In the genomic region with DNA sequence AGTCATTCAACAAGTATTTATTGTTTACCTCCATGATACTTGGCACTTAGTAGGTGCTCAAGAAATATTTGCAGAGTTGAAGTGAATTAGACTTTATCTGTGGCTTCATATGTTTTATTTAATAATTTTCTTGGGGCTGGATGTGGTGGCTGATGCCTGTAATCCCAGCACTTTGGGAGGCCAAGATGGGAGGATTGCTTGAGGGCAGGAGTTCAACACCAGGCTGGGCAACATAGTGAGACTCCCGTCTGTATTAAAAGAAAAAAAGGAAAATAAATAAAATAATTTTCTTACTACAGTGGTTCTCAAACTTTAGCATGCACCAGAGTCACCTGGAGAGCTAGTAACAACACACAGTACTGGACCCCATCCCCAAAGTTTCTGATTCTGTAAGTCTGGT, we compare ENCODE assay signal across 8 cellular contexts. TPM values are rescaled to one million over a fixed set of nuclear protein-coding genes. Genes with fewer than 3 reads are reported as not detected.
A peak's percentile ranks its signal among the peaks of the same experiment; 100 is the strongest.
DNase-seq lines count a peak whose midpoint lies in the region; ATAC-seq, FAIRE-seq and TF ChIP-seq lines count a peak whose summit lies in the region.

No MANE protein-coding gene starts in this region.

- no peaks in the 10 kb centered on the region for H3K27me3 ChIP-seq in cardiac muscle cell
- no peaks in the 10 kb centered on the region for H3K27me3 ChIP-seq in GM12878 (replicated peaks in 1 of 2; ENCODE audit: control insufficient read depth in 2 of 2, insufficient read depth in 2 of 2, low read length in 1 of 2)
- H3K27me3 ChIP-seq in upper lobe of left lung, result no peaks in the 10 kb centered on the region

- no peak for TF ChIP-seq EP300 in GM12878 (IDR thresholded peaks at IDR 0.05; ENCODE audit: borderline replicate concordance in 1 of 2, control insufficient read depth in 1 of 2, low read depth in 2 of 2, low read length in 2 of 2)
- TF ChIP-seq EP300 in upper lobe of left lung (IDR thresholded peaks at IDR 0.05), result no peak

- peak overlapping the region; percentile 94 for H3K27ac ChIP-seq in cardiac muscle cell
- peak overlapping the region; percentile 55 for H3K27ac ChIP-seq in GM12878 (ENCODE audit: control insufficient read depth, insufficient read depth)
- H3K27ac ChIP-seq in upper lobe of left lung, result peak overlapping the region; percentile 84 to 97 (median 86)

- BruUV-seq in GM12878 (replicated peaks; lab: Mats Ljungman, UMichigan), result no TSS peak

- 67% methylated on average over 1 of the region's 1 CpG for WGBS in GM12878 (ENCODE audit: insufficient coverage, insufficient replicate concordance, low lambda C conversion rate, missing lambda C conversion rate)
- WGBS in upper lobe of left lung, 2 donors, result 88 to 90% methylated on average over 1 of the region's 1 CpG

- DNase-seq in cardiac muscle cell (ENCODE audit: low read depth in 1 of 2, low spot score in 1 of 2), result no peak
- no peak for DNase-seq in left ventricle myocardium superior
- no peak for DNase-seq in GM12878 (ENCODE audit: low read depth, low spot score)
- no peak for DNase-seq in memory B cell (ENCODE audit: low spot score in 2 of 2)
- DNase-seq in upper lobe of left lung, result no peak
- DNase-seq in NCI-H446 treated with DMSO at 0.1 percent for 48 hours (lab: John Stamatoyannopoulos, UW), result no peak
- DNase-seq in sciatic nerve (ENCODE audit: low spot score), result no peak
- no peak for DNase-seq in NCI-H2107 (lab: John Stamatoyannopoulos, UW)

- POLR2A ChIA-PET in GM12878 (lab: Charles Lee), result no interaction called here

- in situ Hi-C loops in GM12878 (cut with MboI), result no loop called here

- FAIRE-seq in GM12878 (lab: Jason Lieb, UNC), result no peak

- H3K4me1 Mint-ChIP-seq in memory B cell, result peaks cover 7% of the 10 kb centered on the region

- no peaks in the 10 kb centered on the region for H3K27me3 Mint-ChIP-seq in memory B cell

- RAD21 ChIA-PET in GM12878 (lab: Charles Lee; ENCODE audit: unreplicated experiment), result interaction anchor here (1.1 kb wide), 1 partner anchor 82 kb away, joined by 5 read pairs; no protein-coding TSS in a partner anchor

- SMC1A ChIA-PET in GM12878 (lab: Charles Lee; ENCODE audit: uncharacterized antibody, unreplicated experiment), result interaction anchor here (1.0 kb wide), 1 partner anchor 48 kb away, joined by 3 read pairs; no protein-coding TSS in a partner anchor

- intact Hi-C loops in left ventricle myocardium superior (cut with micrococcal nuclease) (no loop called here), GM12878 (cut with micrococcal nuclease; ENCODE audit: unreplicated experiment) (loop anchor here (1.0 kb wide), 1 partner anchor 40 kb away; a partner anchor contains a TSS), sciatic nerve (cut with DNase I) (no loop called here)

- H3K79me2 ChIP-seq in GM12878 (ENCODE audit: control insufficient read depth, insufficient read depth, low read length), result no peaks in the 10 kb centered on the region; the same call in 1 of the 2 replicates

- H3K9ac ChIP-seq in GM12878 (ENCODE audit: control insufficient read depth, insufficient read depth, low read length), result peak overlapping the region; percentile 74

- no peaks in the 10 kb centered on the region for H3K9me3 ChIP-seq in cardiac muscle cell (ENCODE audit: low read depth)
- no peaks in the 10 kb centered on the region for H3K9me3 ChIP-seq in GM12878 (replicated peaks; ENCODE audit: control insufficient read depth, insufficient read depth, low read length)
- H3K9me3 ChIP-seq in upper lobe of left lung, result no peaks in the 10 kb centered on the region

- CTCF ChIA-PET in GM12878 (lab: Yijun Ruan, JAX), result interaction anchor here (1.1 to 1.9 kb wide), 2 partner anchors 37 to 40 kb away, joined by 3 to 11 read pairs; a partner anchor contains a TSS

- peak overlapping the region; percentile 89 for H3K27ac Mint-ChIP-seq in memory B cell

- no peaks in the 10 kb centered on the region for H3K9me3 Mint-ChIP-seq in memory B cell

- TF ChIP-seq POLR2A in GM12878 (IDR thresholded peaks at IDR 0.05; ENCODE audit: low read depth, low read length) (no peak), upper lobe of left lung (IDR thresholded peaks at IDR 0.05) (no peak)

- peak overlapping the region; percentile 87 for H3K4me3 Mint-ChIP-seq in memory B cell

- H3K36me3 ChIP-seq in cardiac muscle cell, result no peaks in the 10 kb centered on the region
- no peaks in the 10 kb centered on the region for H3K36me3 ChIP-seq in GM12878 (ENCODE audit: control insufficient read depth in 2 of 2, insufficient read depth in 2 of 2, low read length in 1 of 2)
- no peaks in the 10 kb centered on the region for H3K36me3 ChIP-seq in upper lobe of left lung

- H3K4me3 ChIP-seq in cardiac muscle cell, result peak overlapping the region; percentile 69
- peak overlapping the region; percentile 86 for H3K4me3 ChIP-seq in GM12878
- peak overlapping the region in 3 of 4 donors; percentile 72 to 98 (median 93) for H3K4me3 ChIP-seq in upper lobe of left lung

- no peak for ATAC-seq in left ventricle myocardium superior
- ATAC-seq in GM12878, result no peak
- ATAC-seq in memory B cell (ENCODE audit: low read depth), result no peak
- ATAC-seq in upper lobe of left lung (ENCODE audit: low FRiP score in 2 of 2), result no peak
- ATAC-seq in sciatic nerve, result no peak

- H4K20me1 ChIP-seq in GM12878 (ENCODE audit: control insufficient read depth, insufficient read depth), result no peaks in the 10 kb centered on the region

- H3K4me1 ChIP-seq in cardiac muscle cell (ENCODE audit: low read depth), result no peaks in the 10 kb centered on the region
- H3K4me1 ChIP-seq in GM12878 (ENCODE audit: control insufficient read depth, insufficient read depth, low read length), result peaks cover 1% of the 10 kb centered on the region; the same call in 1 of the 2 replicates
- H3K4me1 ChIP-seq in upper lobe of left lung, result peaks cover 0 to 13% (median 4%) of the 10 kb centered on the region in 4 donors

- peak overlapping the region; percentile 95 for H3K4me2 ChIP-seq in GM12878 (ENCODE audit: control insufficient read depth, insufficient read depth)

- TF ChIP-seq CTCF in cardiac muscle cell (IDR thresholded peaks at IDR 0.05; ENCODE audit: low read depth, low read length) (no peak), GM12878 (IDR thresholded peaks at IDR 0.05 in 2 of 3, conservative IDR thresholded peaks at IDR 0.05 in 1 of 3; ENCODE audit: control insufficient read depth in 2 of 3, extremely low read depth in 1 of 3, insufficient read depth in 1 of 3, low read depth in 3 of 3, low read length in 3 of 3) (no peak), upper lobe of left lung (IDR thresholded peaks at IDR 0.05) (no peak)

- H3K36me3 Mint-ChIP-seq in memory B cell, result no peaks in the 10 kb centered on the region

- peak overlapping the region; percentile 87 for H2AFZ ChIP-seq in GM12878 (ENCODE audit: control insufficient read depth, low read depth, low read length)

- no peak for TF ChIP-seq RAD21 in GM12878 (IDR thresholded peaks at IDR 0.05; ENCODE audit: insufficient read depth, low read depth, low read length)

TF ChIP-seq in GM12878, 131 proteins besides CTCF, POLR2A, EP300 and RAD21 (continues in another document):
- TF ChIP-seq CREB1 (IDR thresholded peaks at IDR 0.05; ENCODE audit: low read depth) (no peak), RAD51 (IDR thresholded peaks at IDR 0.05) (no peak), CEBPB (IDR thresholded peaks at IDR 0.05; ENCODE audit: borderline replicate concordance in 1 of 2, low read depth in 2 of 2, low read length in 2 of 2) (no peak)

RNA-seq across cellular contexts. Expression of a gene that starts 0.9 kb away (rescaled TPM):
- total RNA-seq in cardiac muscle cell (12.2 and 15.4 TPM in 2 replicates), left ventricle myocardium superior (11.0 TPM), GM12878 (2014; rRNA removed) (3.3 and 4.8 TPM in 2 replicates), GM12878 (2014; rRNA removed; fragmentation: Illumina TruSeq; extraction: Trizol) (3.5 and 3.6 TPM in 2 replicates), GM12878 (2021) (6.2 and 6.9 TPM in 2 replicates), upper lobe of left lung (10 to 100 TPM in 3 of 6 donors, 1 to 10 TPM in 3; 5.6 to 40.3 (median 9.2) TPM), sciatic nerve (8.2 TPM)
- polyA plus RNA-seq in cardiac muscle cell (20.3 and 20.6 TPM in 2 replicates), GM12878 (2011; rRNA removed) (2.1 and 3.3 TPM in 2 replicates), GM12878 (2014; fragmentation: Illumina TruSeq; extraction: Trizol) (4.7 and 5.3 TPM in 2 replicates), GM12878 (2014; fragmentation: Nextera tagmentation; extraction: Ambion mirVana) (1 to 10 TPM; 3.5 to 3.6 TPM), GM12878 (2014; rRNA removed) (6.4 and 7.6 TPM in 2 replicates), GM12878 (2016; fragmentation: Nextera tagmentation; extraction: Ambion mirVana) (1 to 10 TPM; 7.6 to 8.5 TPM)
- total RNA-seq in GM12878 (2013; cell fraction: nucleolus; rRNA removed), result 9.8 and 10.6 TPM in 2 replicates
- 2.6 TPM for polyA plus RNA-seq in GM12878 (2011; ENCODE audit: low read depth)
- polyA plus RNA-seq in GM12878 (2011; cell fraction: cytosol; rRNA removed), result 4.7 and 6.8 TPM in 2 replicates
- polyA plus RNA-seq in GM12878 (2011; cell fraction: nucleus; rRNA removed), result 11.2 and 13.3 TPM in 2 replicates
- polyA plus RNA-seq in GM12878 (2012), result 2.9 and 3.5 TPM in 2 replicates
- polyA minus RNA-seq in GM12878 (2011; rRNA and poly(A)+ RNA removed), result 3.4 and 5.7 TPM in 2 replicates
- polyA minus RNA-seq in GM12878 (2011; cell fraction: cytosol; rRNA and poly(A)+ RNA removed), result 0.73 and 0.94 TPM in 2 replicates
- 4.2 and 4.5 TPM in 2 replicates for polyA minus RNA-seq in GM12878 (2011; cell fraction: nucleus; rRNA and poly(A)+ RNA removed)

RNA-seq across cellular contexts. Expression of a gene that starts 39.9 kb away (rescaled TPM):
- 50.9 and 66.7 TPM in 2 replicates for total RNA-seq in cardiac muscle cell
- 63.3 and 66.3 TPM in 2 replicates for polyA plus RNA-seq in cardiac muscle cell
- 49.8 TPM for total RNA-seq in left ventricle myocardium superior
- 56.3 and 62.2 TPM in 2 replicates for total RNA-seq in GM12878 (2013; cell fraction: nucleolus; rRNA removed)
- 57.5 and 60.9 TPM in 2 replicates for total RNA-seq in GM12878 (2014; rRNA removed)
- 91.3 and 92.2 TPM in 2 replicates for total RNA-seq in GM12878 (2014; rRNA removed; fragmentation: Illumina TruSeq; extraction: Trizol)
- 74.8 and 75.2 TPM in 2 replicates for total RNA-seq in GM12878 (2021)
- 102 TPM for polyA plus RNA-seq in GM12878 (2011; ENCODE audit: low read depth)
- polyA plus RNA-seq in GM12878 (2011; rRNA removed), result 56.6 and 84.7 TPM in 2 replicates
- 27.4 and 43.8 TPM in 2 replicates for polyA plus RNA-seq in GM12878 (2011; cell fraction: cytosol; rRNA removed)
- 25.5 and 35.5 TPM in 2 replicates for polyA plus RNA-seq in GM12878 (2011; cell fraction: nucleus; rRNA removed)
- 59.0 and 63.4 TPM in 2 replicates for polyA plus RNA-seq in GM12878 (2012)
- polyA plus RNA-seq in GM12878 (2014; fragmentation: Illumina TruSeq; extraction: Trizol), result 109 and 139 TPM in 2 replicates
- 10 to 100 TPM; 73.7 to 86.8 TPM for polyA plus RNA-seq in GM12878 (2014; fragmentation: Nextera tagmentation; extraction: Ambion mirVana)
- 52.7 and 63.7 TPM in 2 replicates for polyA plus RNA-seq in GM12878 (2014; rRNA removed)
- polyA plus RNA-seq in GM12878 (2016; fragmentation: Nextera tagmentation; extraction: Ambion mirVana), result 10 to 100 TPM; 76.6 to 83.1 TPM
- polyA minus RNA-seq in GM12878 (2011; rRNA and poly(A)+ RNA removed), result 28.5 and 34.3 TPM in 2 replicates
- 18.0 and 22.3 TPM in 2 replicates for polyA minus RNA-seq in GM12878 (2011; cell fraction: cytosol; rRNA and poly(A)+ RNA removed)
- 11.5 and 12.7 TPM in 2 replicates for polyA minus RNA-seq in GM12878 (2011; cell fraction: nucleus; rRNA and poly(A)+ RNA removed)
- total RNA-seq in upper lobe of left lung, result 10 to 100 TPM; 40.6 to 62.6 (median 58.9) TPM
- 69.3 TPM for total RNA-seq in sciatic nerve
